In genomic region chr7:156932006-156932405, GRCh38 we compare ENCODE assay signal across 2 cellular contexts.
TF ChIP-seq lines count a peak whose summit lies in the region.

No MANE protein-coding gene starts in this region.

TF ChIP-seq in GM23338, 12 proteins besides CTCF, POLR2A, EP300 and RAD21:
- TF ChIP-seq ZNF331 (CRISPR knock-in tag; IDR thresholded peaks at IDR 0.05; ENCODE audit: low read depth) (no peak), ZNF114 (CRISPR knock-in tag; IDR thresholded peaks at IDR 0.05) (no peak), STAT1 (IDR thresholded peaks at IDR 0.05; ENCODE audit: unreplicated experiment) (no peak), JUNB (IDR thresholded peaks at IDR 0.05; ENCODE audit: unreplicated experiment) (no peak), NANOG (IDR thresholded peaks at IDR 0.05; ENCODE audit: borderline replicate concordance) (no peak), POLR2AphosphoS5 (IDR thresholded peaks at IDR 0.05; ENCODE audit: low read depth) (no peak), EZH2phosphoT487 (IDR thresholded peaks at IDR 0.05; ENCODE audit: unreplicated experiment) (no peak), EZH2 (IDR thresholded peaks at IDR 0.05; ENCODE audit: low read depth, unreplicated experiment) (no peak), CREB1 (CRISPR knock-in tag; IDR thresholded peaks at IDR 0.05; ENCODE audit: low read depth) (no peak)
- TF ChIP-seq, protein P1, sequence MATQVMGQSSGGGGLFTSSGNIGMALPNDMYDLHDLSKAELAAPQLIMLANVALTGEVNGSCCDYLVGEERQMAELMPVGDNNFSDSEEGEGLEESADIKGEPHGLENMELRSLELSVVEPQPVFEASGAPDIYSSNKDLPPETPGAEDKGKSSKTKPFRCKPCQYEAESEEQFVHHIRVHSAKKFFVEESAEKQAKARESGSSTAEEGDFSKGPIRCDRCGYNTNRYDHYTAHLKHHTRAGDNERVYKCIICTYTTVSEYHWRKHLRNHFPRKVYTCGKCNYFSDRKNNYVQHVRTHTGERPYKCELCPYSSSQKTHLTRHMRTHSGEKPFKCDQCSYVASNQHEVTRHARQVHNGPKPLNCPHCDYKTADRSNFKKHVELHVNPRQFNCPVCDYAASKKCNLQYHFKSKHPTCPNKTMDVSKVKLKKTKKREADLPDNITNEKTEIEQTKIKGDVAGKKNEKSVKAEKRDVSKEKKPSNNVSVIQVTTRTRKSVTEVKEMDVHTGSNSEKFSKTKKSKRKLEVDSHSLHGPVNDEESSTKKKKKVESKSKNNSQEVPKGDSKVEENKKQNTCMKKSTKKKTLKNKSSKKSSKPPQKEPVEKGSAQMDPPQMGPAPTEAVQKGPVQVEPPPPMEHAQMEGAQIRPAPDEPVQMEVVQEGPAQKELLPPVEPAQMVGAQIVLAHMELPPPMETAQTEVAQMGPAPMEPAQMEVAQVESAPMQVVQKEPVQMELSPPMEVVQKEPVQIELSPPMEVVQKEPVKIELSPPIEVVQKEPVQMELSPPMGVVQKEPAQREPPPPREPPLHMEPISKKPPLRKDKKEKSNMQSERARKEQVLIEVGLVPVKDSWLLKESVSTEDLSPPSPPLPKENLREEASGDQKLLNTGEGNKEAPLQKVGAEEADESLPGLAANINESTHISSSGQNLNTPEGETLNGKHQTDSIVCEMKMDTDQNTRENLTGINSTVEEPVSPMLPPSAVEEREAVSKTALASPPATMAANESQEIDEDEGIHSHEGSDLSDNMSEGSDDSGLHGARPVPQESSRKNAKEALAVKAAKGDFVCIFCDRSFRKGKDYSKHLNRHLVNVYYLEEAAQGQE (IDR thresholded peaks at IDR 0.05; ENCODE audit: unreplicated experiment), result no peak
- TF ChIP-seq, protein P2, sequence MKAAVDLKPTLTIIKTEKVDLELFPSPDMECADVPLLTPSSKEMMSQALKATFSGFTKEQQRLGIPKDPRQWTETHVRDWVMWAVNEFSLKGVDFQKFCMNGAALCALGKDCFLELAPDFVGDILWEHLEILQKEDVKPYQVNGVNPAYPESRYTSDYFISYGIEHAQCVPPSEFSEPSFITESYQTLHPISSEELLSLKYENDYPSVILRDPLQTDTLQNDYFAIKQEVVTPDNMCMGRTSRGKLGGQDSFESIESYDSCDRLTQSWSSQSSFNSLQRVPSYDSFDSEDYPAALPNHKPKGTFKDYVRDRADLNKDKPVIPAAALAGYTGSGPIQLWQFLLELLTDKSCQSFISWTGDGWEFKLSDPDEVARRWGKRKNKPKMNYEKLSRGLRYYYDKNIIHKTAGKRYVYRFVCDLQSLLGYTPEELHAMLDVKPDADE (IDR thresholded peaks at IDR 0.05), result no peak
- TF ChIP-seq, protein P3, sequence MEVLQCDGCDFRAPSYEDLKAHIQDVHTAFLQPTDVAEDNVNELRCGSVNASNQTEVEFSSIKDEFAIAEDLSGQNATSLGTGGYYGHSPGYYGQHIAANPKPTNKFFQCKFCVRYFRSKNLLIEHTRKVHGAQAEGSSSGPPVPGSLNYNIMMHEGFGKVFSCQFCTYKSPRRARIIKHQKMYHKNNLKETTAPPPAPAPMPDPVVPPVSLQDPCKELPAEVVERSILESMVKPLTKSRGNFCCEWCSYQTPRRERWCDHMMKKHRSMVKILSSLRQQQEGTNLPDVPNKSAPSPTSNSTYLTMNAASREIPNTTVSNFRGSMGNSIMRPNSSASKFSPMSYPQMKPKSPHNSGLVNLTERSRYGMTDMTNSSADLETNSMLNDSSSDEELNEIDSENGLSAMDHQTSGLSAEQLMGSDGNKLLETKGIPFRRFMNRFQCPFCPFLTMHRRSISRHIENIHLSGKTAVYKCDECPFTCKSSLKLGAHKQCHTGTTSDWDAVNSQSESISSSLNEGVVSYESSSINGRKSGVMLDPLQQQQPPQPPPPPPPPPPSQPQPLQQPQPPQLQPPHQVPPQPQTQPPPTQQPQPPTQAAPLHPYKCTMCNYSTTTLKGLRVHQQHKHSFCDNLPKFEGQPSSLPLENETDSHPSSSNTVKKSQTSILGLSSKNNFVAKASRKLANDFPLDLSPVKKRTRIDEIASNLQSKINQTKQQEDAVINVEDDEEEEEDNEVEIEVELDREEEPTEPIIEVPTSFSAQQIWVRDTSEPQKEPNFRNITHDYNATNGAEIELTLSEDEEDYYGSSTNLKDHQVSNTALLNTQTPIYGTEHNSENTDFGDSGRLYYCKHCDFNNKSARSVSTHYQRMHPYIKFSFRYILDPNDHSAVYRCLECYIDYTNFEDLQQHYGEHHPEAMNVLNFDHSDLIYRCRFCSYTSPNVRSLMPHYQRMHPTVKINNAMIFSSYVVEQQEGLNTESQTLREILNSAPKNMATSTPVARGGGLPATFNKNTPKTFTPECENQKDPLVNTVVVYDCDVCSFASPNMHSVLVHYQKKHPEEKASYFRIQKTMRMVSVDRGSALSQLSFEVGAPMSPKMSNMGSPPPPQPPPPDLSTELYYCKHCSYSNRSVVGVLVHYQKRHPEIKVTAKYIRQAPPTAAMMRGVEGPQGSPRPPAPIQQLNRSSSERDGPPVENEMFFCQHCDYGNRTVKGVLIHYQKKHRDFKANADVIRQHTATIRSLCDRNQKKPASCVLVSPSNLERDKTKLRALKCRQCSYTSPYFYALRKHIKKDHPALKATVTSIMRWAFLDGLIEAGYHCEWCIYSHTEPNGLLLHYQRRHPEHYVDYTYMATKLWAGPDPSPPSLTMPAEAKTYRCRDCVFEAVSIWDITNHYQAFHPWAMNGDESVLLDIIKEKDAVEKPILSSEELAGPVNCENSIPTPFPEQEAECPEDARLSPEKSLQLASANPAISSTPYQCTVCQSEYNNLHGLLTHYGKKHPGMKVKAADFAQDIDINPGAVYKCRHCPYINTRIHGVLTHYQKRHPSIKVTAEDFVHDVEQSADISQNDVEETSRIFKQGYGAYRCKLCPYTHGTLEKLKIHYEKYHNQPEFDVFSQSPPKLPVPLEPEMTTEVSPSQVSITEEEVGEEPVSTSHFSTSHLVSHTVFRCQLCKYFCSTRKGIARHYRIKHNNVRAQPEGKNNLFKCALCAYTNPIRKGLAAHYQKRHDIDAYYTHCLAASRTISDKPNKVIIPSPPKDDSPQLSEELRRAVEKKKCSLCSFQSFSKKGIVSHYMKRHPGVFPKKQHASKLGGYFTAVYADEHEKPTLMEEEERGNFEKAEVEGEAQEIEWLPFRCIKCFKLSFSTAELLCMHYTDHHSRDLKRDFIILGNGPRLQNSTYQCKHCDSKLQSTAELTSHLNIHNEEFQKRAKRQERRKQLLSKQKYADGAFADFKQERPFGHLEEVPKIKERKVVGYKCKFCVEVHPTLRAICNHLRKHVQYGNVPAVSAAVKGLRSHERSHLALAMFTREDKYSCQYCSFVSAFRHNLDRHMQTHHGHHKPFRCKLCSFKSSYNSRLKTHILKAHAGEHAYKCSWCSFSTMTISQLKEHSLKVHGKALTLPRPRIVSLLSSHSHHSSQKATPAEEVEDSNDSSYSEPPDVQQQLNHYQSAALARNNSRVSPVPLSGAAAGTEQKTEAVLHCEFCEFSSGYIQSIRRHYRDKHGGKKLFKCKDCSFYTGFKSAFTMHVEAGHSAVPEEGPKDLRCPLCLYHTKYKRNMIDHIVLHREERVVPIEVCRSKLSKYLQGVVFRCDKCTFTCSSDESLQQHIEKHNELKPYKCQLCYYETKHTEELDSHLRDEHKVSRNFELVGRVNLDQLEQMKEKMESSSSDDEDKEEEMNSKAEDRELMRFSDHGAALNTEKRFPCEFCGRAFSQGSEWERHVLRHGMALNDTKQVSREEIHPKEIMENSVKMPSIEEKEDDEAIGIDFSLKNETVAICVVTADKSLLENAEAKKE (CRISPR knock-in tag; IDR thresholded peaks at IDR 0.05), result no peak

TF ChIP-seq in H1, 55 proteins besides CTCF, POLR2A, EP300 and RAD21:
- TF ChIP-seq JUN (IDR thresholded peaks at IDR 0.05; ENCODE audit: low read depth, low read length) (no peak), SIN3A (conservative IDR thresholded peaks at IDR 0.05 in 1 of 2, IDR thresholded peaks at IDR 0.05 in 1 of 2; ENCODE audit: low read depth in 1 of 2, low read length in 2 of 2) (no peak), EZH2 (IDR thresholded peaks at IDR 0.05; ENCODE audit: low read depth, low read length, severe bottlenecking) (no peak), HDAC6 (IDR thresholded peaks at IDR 0.05; ENCODE audit: low read depth, low read length) (no peak), CEBPB (IDR thresholded peaks at IDR 0.05; ENCODE audit: low read depth, low read length) (no peak), CHD2 (IDR thresholded peaks at IDR 0.05; ENCODE audit: low read length) (no peak), PHF8 (conservative IDR thresholded peaks at IDR 0.05; ENCODE audit: low read depth, low read length) (no peak), KDM1A (IDR thresholded peaks at IDR 0.05; ENCODE audit: borderline replicate concordance, low read length) (no peak), EGR1 (IDR thresholded peaks at IDR 0.05; ENCODE audit: borderline replicate concordance, low read depth, low read length) (no peak), CREB1 (IDR thresholded peaks at IDR 0.05) (no peak), TCF12 (IDR thresholded peaks at IDR 0.05; ENCODE audit: low read depth, low read length) (no peak), HDAC2 (IDR thresholded peaks at IDR 0.05; ENCODE audit: borderline replicate concordance in 1 of 2, low read depth in 2 of 2, low read length in 2 of 2) (no peak), RNF2 (IDR thresholded peaks at IDR 0.05; ENCODE audit: borderline replicate concordance, low read depth, low read length, missing control alignments, poor library complexity, severe bottlenecking) (no peak), SRF (IDR thresholded peaks at IDR 0.05; ENCODE audit: low read depth, low read length) (no peak), JUND (IDR thresholded peaks at IDR 0.05; ENCODE audit: low read length) (no peak), RBBP5 (IDR thresholded peaks at IDR 0.05; ENCODE audit: borderline replicate concordance, low read depth, low read length) (no peak), ASH2L (IDR thresholded peaks at IDR 0.05; ENCODE audit: low read length) (no peak), ZNF274 (IDR thresholded peaks at IDR 0.05; ENCODE audit: borderline replicate concordance, extremely low read depth, low read length) (no peak), CHD1 (IDR thresholded peaks at IDR 0.05; ENCODE audit: low read depth, low read length) (no peak)
- TF ChIP-seq, protein P4, sequence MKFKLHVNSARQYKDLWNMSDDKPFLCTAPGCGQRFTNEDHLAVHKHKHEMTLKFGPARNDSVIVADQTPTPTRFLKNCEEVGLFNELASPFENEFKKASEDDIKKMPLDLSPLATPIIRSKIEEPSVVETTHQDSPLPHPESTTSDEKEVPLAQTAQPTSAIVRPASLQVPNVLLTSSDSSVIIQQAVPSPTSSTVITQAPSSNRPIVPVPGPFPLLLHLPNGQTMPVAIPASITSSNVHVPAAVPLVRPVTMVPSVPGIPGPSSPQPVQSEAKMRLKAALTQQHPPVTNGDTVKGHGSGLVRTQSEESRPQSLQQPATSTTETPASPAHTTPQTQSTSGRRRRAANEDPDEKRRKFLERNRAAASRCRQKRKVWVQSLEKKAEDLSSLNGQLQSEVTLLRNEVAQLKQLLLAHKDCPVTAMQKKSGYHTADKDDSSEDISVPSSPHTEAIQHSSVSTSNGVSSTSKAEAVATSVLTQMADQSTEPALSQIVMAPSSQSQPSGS (IDR thresholded peaks at IDR 0.05; ENCODE audit: low read length), result no peak
